ENCODE assay signal across 18 cellular contexts in genomic region chr18:11992096-11992785, GRCh38. TPM values are rescaled to one million over a fixed set of nuclear protein-coding genes. Genes with fewer than 3 reads are reported as not detected.
DNase-seq lines count a peak whose midpoint lies in the region; ATAC-seq, FAIRE-seq and TF ChIP-seq lines count a peak whose summit lies in the region.
"Had no signal": no experiment of that assay in that cellular context is flagged by ENCODE, and none has a peak within 500 bp of the region (broad histone marks: within the 10 kb centered on the region; RNA-seq: fewer than 3 reads in every experiment).

No MANE protein-coding gene starts in this region.

- H3K36me3 ChIP-seq in kidney (ENCODE audit: control insufficient read depth in 1 of 2, insufficient read depth in 2 of 2, low read length in 2 of 2): no peaks in the 10 kb centered on the region
- no peaks in the 10 kb centered on the region for H3K36me3 ChIP-seq in osteoblast (ENCODE audit: insufficient read depth, low read length)
- no peaks in the 10 kb centered on the region for H3K36me3 ChIP-seq in breast epithelium
- H3K36me3 ChIP-seq: Peyer's patch had no signal

- H2AFZ ChIP-seq in osteoblast (ENCODE audit: low read length): no peak overlapping the region
- H2AFZ ChIP-seq: GM23248 had no signal

- H3K27ac Mint-ChIP-seq in stimulated activated effector memory CD8-positive, alpha-beta T cell treated with anti-CD3 and anti-CD28 coated beads, Interleukin-12 subunit alpha, Interleukin-12 subunit beta, amount 100 ng/mL, for 72 hours: no peak overlapping the region

- ATAC-seq in stimulated activated effector memory CD8-positive, alpha-beta T cell treated with anti-CD3 and anti-CD28 coated beads, Interleukin-12 subunit alpha, Interleukin-12 subunit beta, amount 100 ng/mL, for 72 hours: no peak

- no peak overlapping the region for H3K4me3 Mint-ChIP-seq in stimulated activated effector memory CD8-positive, alpha-beta T cell treated with anti-CD3 and anti-CD28 coated beads, Interleukin-12 subunit alpha, Interleukin-12 subunit beta, amount 100 ng/mL, for 72 hours

- no peaks in the 10 kb centered on the region for H3K9me3 ChIP-seq in kidney (ENCODE audit: control insufficient read depth in 1 of 2, low read length in 2 of 2)
- no peaks in the 10 kb centered on the region for H3K9me3 ChIP-seq in osteoblast (ENCODE audit: low read depth, low read length)
- no peaks in the 10 kb centered on the region for H3K9me3 ChIP-seq in breast epithelium
- H3K9me3 ChIP-seq: BLaER1 treated with 17β-estradiol and CSF1 and Interleukin-3, amounts not matched to agents 10 nM and 100 nM; MG63; Peyer's patch had no signal

- H4K20me1 ChIP-seq in osteoblast (ENCODE audit: insufficient read depth, low read length): no peaks in the 10 kb centered on the region

- H3K9me3 Mint-ChIP-seq in stimulated activated effector memory CD8-positive, alpha-beta T cell treated with anti-CD3 and anti-CD28 coated beads, Interleukin-12 subunit alpha, Interleukin-12 subunit beta, amount 100 ng/mL, for 72 hours: no peaks in the 10 kb centered on the region

- H3K4me1 Mint-ChIP-seq in stimulated activated effector memory CD8-positive, alpha-beta T cell treated with anti-CD3 and anti-CD28 coated beads, Interleukin-12 subunit alpha, Interleukin-12 subunit beta, amount 100 ng/mL, for 72 hours: peaks cover 21% of the 10 kb centered on the region

- DNase-seq in activated effector memory CD4-positive, alpha-beta T cell treated with anti-CD3 and anti-CD28 coated beads, Interleukin-2, amount 50 U/mL, for 16 hours: peak; percentile 30
- DNase-seq in activated effector memory CD4-positive, alpha-beta T cell treated with Interleukin-2 at 50 U/mL for 16 hours: no peak
- DNase-seq in kidney: peak; percentile 52
- peak; percentile 50 for DNase-seq in osteoblast (ENCODE audit: insufficient read length, low spot score, missing footprints)
- DNase-seq in urothelium cell line (ENCODE audit: low spot score): no peak
- no peak for DNase-seq in erythroblast (lab: John Stamatoyannopoulos, UW)
- DNase-seq in stimulated activated effector memory CD8-positive, alpha-beta T cell treated with anti-CD3 and anti-CD28 coated beads, Interleukin-12 subunit alpha, Interleukin-12 subunit beta, amount 100 ng/mL, for 72 hours (ENCODE audit: low spot score in 2 of 2): no peak
- no peak for DNase-seq in breast epithelium (ENCODE audit: low spot score in 2 of 2)
- DNase-seq: GM23248, MG63, NCI-H1092 treated with DMSO at 0.1 percent for 48 hours, NCI-H187, NCI-H446, NCI-H82, Peyer's patch, SHP77 treated with DMSO at 0.1 percent for 48 hours had no signal

- no peaks in the 10 kb centered on the region for H3K36me3 Mint-ChIP-seq in stimulated activated effector memory CD8-positive, alpha-beta T cell treated with anti-CD3 and anti-CD28 coated beads, Interleukin-12 subunit alpha, Interleukin-12 subunit beta, amount 100 ng/mL, for 72 hours

- TF ChIP-seq POLR2A in erythroblast (IDR thresholded peaks at IDR 0.05; ENCODE audit: low read length): no peak
- TF ChIP-seq POLR2A in breast epithelium (IDR thresholded peaks at IDR 0.05): no peak

- H3K27me3 ChIP-seq in osteoblast (ENCODE audit: insufficient read depth, low read length): no peaks in the 10 kb centered on the region
- H3K27me3 ChIP-seq in breast epithelium: no peaks in the 10 kb centered on the region
- H3K27me3 ChIP-seq: BLaER1 treated with 17β-estradiol and CSF1 and Interleukin-3, amounts not matched to agents 10 nM and 100 nM; MG63; Peyer's patch had no signal

- H3K9ac ChIP-seq in kidney (ENCODE audit: low read length in 2 of 2): peak overlapping the region in 1 of 2 donors; percentile 75
- H3K9ac ChIP-seq: GM23248 had no signal

- intact Hi-C loops in kidney (cut with DNase I) (no loop called here), breast epithelium (cut with DNase I; ENCODE audit: low total_unique reads) (no loop called here)

- no peak overlapping the region for H3K4me2 ChIP-seq in osteoblast (ENCODE audit: insufficient read depth, low read length)

- TF ChIP-seq CTCF in kidney (IDR thresholded peaks at IDR 0.05; ENCODE audit: borderline replicate concordance, extremely low read depth, insufficient read depth) (no peak), osteoblast (IDR thresholded peaks at IDR 0.05; ENCODE audit: extremely low read depth, low read depth, low read length) (no peak), breast epithelium (IDR thresholded peaks at IDR 0.05) (no peak)

- H3K27ac ChIP-seq in kidney (ENCODE audit: low read depth in 2 of 2, low read length in 2 of 2) (peak overlapping the region; percentile 93 to 96), osteoblast (ENCODE audit: low read depth, low read length) (no peak overlapping the region), breast epithelium (no peak overlapping the region)
- H3K27ac ChIP-seq: 22Rv1, GM23248, Peyer's patch had no signal

- H3K4me1 ChIP-seq in kidney (ENCODE audit: control insufficient read depth in 1 of 2, insufficient read depth in 1 of 2, low read depth in 1 of 2, low read length in 2 of 2) (peaks cover 73 to 74% of the 10 kb centered on the region in 2 donors), osteoblast (ENCODE audit: insufficient read depth, low read length) (peaks cover 14% of the 10 kb centered on the region), breast epithelium (no peaks in the 10 kb centered on the region)

- no peaks in the 10 kb centered on the region for H3K79me2 ChIP-seq in osteoblast (ENCODE audit: insufficient read depth, low read length)

- FAIRE-seq in kidney (lab: Jason Lieb, UNC): peak; percentile 86
- FAIRE-seq in urothelium cell line (lab: Jason Lieb, UNC): peak; percentile 35

- H3K4me3 ChIP-seq in kidney (ENCODE audit: low read length in 2 of 2): peak overlapping the region; percentile 36 to 64
- H3K4me3 ChIP-seq in osteoblast (ENCODE audit: insufficient read depth, low read length): no peak overlapping the region
- no peak overlapping the region for H3K4me3 ChIP-seq in breast epithelium
- H3K4me3 ChIP-seq: BLaER1 treated with 17β-estradiol and CSF1 and Interleukin-3, amounts not matched to agents 10 nM and 100 nM; GM23248; MG63; Peyer's patch had no signal

RNA-seq across cellular contexts. Expression of gene IMPA2, which starts 10.9 kb away (rescaled TPM):
- 157 TPM for total RNA-seq in kidney
- polyA plus RNA-seq in kidney (ENCODE audit: insufficient read depth, low read depth, low replicate concordance): 348 TPM
- total RNA-seq in osteoblast: 11.2 and 14.4 TPM in 2 replicates
- 10 to 100 TPM; 25.2 to 26.5 (median 26.2) TPM for total RNA-seq in breast epithelium

Comparison
In these comparisons a context has a peak if more than half of its experiments do, and no peak if none do; other contexts are left out.
1. DNase-seq: peak in activated effector memory CD4-positive, alpha-beta T cell treated with anti-CD3 and anti-CD28 coated beads, Interleukin-2, amount 50 U/mL, for 16 hours (single experiment), kidney (single experiment) and osteoblast (single experiment); none in activated effector memory CD4-positive, alpha-beta T cell treated with Interleukin-2 at 50 U/mL for 16 hours (single experiment), urothelium cell line (single experiment), erythroblast (0 of 2), stimulated activated effector memory CD8-positive, alpha-beta T cell treated with anti-CD3 and anti-CD28 coated beads, Interleukin-12 subunit alpha, Interleukin-12 subunit beta, amount 100 ng/mL, for 72 hours (0 of 2) and breast epithelium (0 of 2).
2. H3K27ac ChIP-seq: peak in kidney (2 of 2); none in osteoblast (single experiment) and breast epithelium (0 of 2).
3. H3K4me3 ChIP-seq: peak in kidney (2 of 2); none in osteoblast (single experiment) and breast epithelium (0 of 3).